In genomic region chr12:87866602-87867292, GRCh38 we compare ENCODE assay signal across 10 cellular contexts.
A peak's percentile ranks its signal among the peaks of the same experiment; 100 is the strongest.
DNase-seq lines count a peak whose midpoint lies in the region; ATAC-seq and TF ChIP-seq lines count a peak whose summit lies in the region.
"Had no signal": no experiment of that assay in that cellular context is flagged by ENCODE, and none has a peak within 500 bp of the region (broad histone marks: within the 10 kb centered on the region; RNA-seq: fewer than 3 reads in every experiment).

No MANE protein-coding gene starts in this region.

- no peak for TF ChIP-seq EP300 in ovary (IDR thresholded peaks at IDR 0.05)

- TF ChIP-seq CTCF in BJ (IDR thresholded peaks at IDR 0.05; ENCODE audit: insufficient read depth, low read depth, low read length) (peak; percentile 50), ovary (IDR thresholded peaks at IDR 0.05) (no peak)

- H3K4me3 ChIP-seq in BJ (ENCODE audit: low read depth, low read length) = no peak overlapping the region
- H3K4me3 ChIP-seq in ovary = no peak overlapping the region
- H3K4me3 ChIP-seq: gastrocnemius medialis had no signal

- no peak for TF ChIP-seq POLR2A in ovary (IDR thresholded peaks at IDR 0.05)

- H3K36me3 ChIP-seq in BJ (ENCODE audit: control insufficient read depth, insufficient read depth, low read length) = no peaks in the 10 kb centered on the region
- H3K36me3 ChIP-seq in ovary = no peaks in the 10 kb centered on the region
- H3K36me3 ChIP-seq: gastrocnemius medialis had no signal

- POLR2A ChIA-PET in BJ (lab: Charles Lee) = no interaction called here

- DNase-seq in BJ (ENCODE audit: low read depth) (no peak), MV-4-11 (lab: John Stamatoyannopoulos, UW) (peak; percentile 9), fibroblast of gingiva (ENCODE audit: low read depth) (peak; percentile 30), sciatic nerve (ENCODE audit: low spot score) (no peak), ovary (no peak)
- DNase-seq in effector CD4-positive, alpha-beta T cell = no peak
- DNase-seq: gastrocnemius medialis; stimulated activated CD4-positive, alpha-beta T cell treated with anti-CD3 and anti-CD28 coated beads, Interleukin-4, amount 100 ng/mL, for 24 hours had no signal

- H3K27ac ChIP-seq in ovary = no peak overlapping the region
- H3K27ac ChIP-seq: gastrocnemius medialis had no signal

- CTCF ChIA-PET in BJ (lab: Yijun Ruan, JAX) = interaction anchor here (1.0 to 1.1 kb wide), 4 partner anchors 14 to 126 kb away, joined by 3 to 5 read pairs (median 4); no protein-coding TSS in a partner anchor

- ATAC-seq in GM19467 (IDR thresholded peaks at IDR 0.05; ENCODE audit: unreplicated experiment) (peak; percentile 60), sciatic nerve (no peak), HG03135 (IDR thresholded peaks at IDR 0.05; ENCODE audit: unreplicated experiment) (no peak)
- ATAC-seq: gastrocnemius medialis had no signal

- 86 to 91% (median 90%) methylated on average over 3 of the region's 3 CpGs for WGBS in ovary, 3 donors

- H3K27me3 ChIP-seq in BJ (ENCODE audit: control insufficient read depth, insufficient read depth, low read length) (no peaks in the 10 kb centered on the region), ovary (no peaks in the 10 kb centered on the region)
- H3K27me3 ChIP-seq: gastrocnemius medialis had no signal

- H3K9me3 ChIP-seq in ovary = no peaks in the 10 kb centered on the region
- H3K9me3 ChIP-seq: gastrocnemius medialis had no signal

- no peaks in the 10 kb centered on the region for H3K4me1 ChIP-seq in ovary (ENCODE audit: insufficient read depth)
- H3K4me1 ChIP-seq: gastrocnemius medialis had no signal

- intact Hi-C loops in sciatic nerve (cut with DNase I) (no loop called here), ovary (cut with DNase I) (loop anchor here in 1 of 4 donors (2.0 kb wide), 1 partner anchor 44 kb away; no protein-coding TSS in a partner anchor)

Comparison
In these comparisons a context has a peak if more than half of its experiments do, and no peak if none do; other contexts are left out.
1. DNase-seq: peak in MV-4-11 (single experiment) and fibroblast of gingiva (single experiment); none in BJ (single experiment), effector CD4-positive, alpha-beta T cell (single experiment), sciatic nerve (single experiment) and ovary (0 of 5).